In genomic region chr6:1686117-1687098, GRCh38 we compare ENCODE assay signal across 8 cellular contexts.
A peak's percentile ranks its signal among the peaks of the same experiment; 100 is the strongest.
DNase-seq lines count a peak whose midpoint lies in the region; ATAC-seq lines count a peak whose summit lies in the region.

No MANE protein-coding gene starts in this region.

- DNase-seq in DMS 273 treated with DMSO at 0.1 percent for 48 hours (lab: John Stamatoyannopoulos, UW): peak; percentile 55
- DNase-seq in NCI-H2081 (lab: John Stamatoyannopoulos, UW): peak; percentile 18 to 67
- peak; percentile 31 for DNase-seq in brain pericyte (ENCODE audit: low read depth, low spot score)
- DNase-seq in myocyte (ENCODE audit: low read depth): peak; percentile 97
- no peak for DNase-seq in iPS-NIHi7 (ENCODE audit: extremely low spot score)
- no peak for DNase-seq in HuH-7.5 (ENCODE audit: low spot score)
- DNase-seq in midbrain (lab: John Stamatoyannopoulos, UW): no peak

- no peak for ATAC-seq in HG02571 (IDR thresholded peaks at IDR 0.05; ENCODE audit: unreplicated experiment)

Comparison
In these comparisons a context has a peak if more than half of its experiments do, and no peak if none do; other contexts are left out.
1. DNase-seq: peak in DMS 273 treated with DMSO at 0.1 percent for 48 hours (single experiment), NCI-H2081 (2 of 2), brain pericyte (single experiment) and myocyte (single experiment); none in iPS-NIHi7 (single experiment), HuH-7.5 (single experiment) and midbrain (single experiment).